Comparison of ENCODE assay signal across 17 cellular contexts in the genomic region with DNA sequence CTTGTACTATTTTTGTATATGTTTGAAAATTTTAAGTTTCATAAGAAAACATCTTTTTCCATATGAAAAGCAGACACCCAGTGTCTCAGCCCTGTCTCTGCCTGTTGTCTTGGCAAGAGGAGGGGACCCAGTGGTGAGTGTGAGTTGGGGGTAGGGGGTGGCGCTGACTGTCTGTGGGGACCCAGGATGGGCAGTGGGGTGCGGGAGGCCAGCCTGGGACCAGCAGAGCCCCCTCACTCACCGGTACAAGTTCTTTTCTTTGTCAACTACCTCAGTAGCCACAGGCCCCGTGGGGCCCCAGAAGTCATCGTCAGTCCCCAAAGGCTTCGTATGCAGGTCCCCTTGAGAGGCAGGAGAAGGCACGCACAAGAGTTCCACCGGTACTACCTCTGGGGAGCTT. TPM values are rescaled to one million over a fixed set of nuclear protein-coding genes. Genes with fewer than 3 reads are reported as not detected.
DNase-seq lines count a peak whose midpoint lies in the region; ATAC-seq lines count a peak whose summit lies in the region.
"Had no signal": no experiment of that assay in that cellular context is flagged by ENCODE, and none has a peak within 500 bp of the region (broad histone marks: within the 10 kb centered on the region; RNA-seq: fewer than 3 reads in every experiment).

No MANE protein-coding gene starts in this region.

- H3K4me1 Mint-ChIP-seq in activated naive CD4-positive, alpha-beta T cell treated with anti-CD3 and anti-CD28 coated beads, Interleukin-2, amount 50 U/mL, for 24 hours, result no peaks in the 10 kb centered on the region
- H3K4me1 Mint-ChIP-seq in activated T-helper 17 cell treated with anti-CD3 and anti-CD28 coated beads, Interleukin-2, amount 50 U/mL, for 72 hours, result peaks cover 4% of the 10 kb centered on the region
- H3K4me1 Mint-ChIP-seq: GM23338, H9 had no signal

- no peak overlapping the region for H3K18ac ChIP-seq in mesenchymal stem cell (ENCODE audit: low read depth in 1 of 2, low read length in 2 of 2)

- H3K4ac ChIP-seq in mesenchymal stem cell (ENCODE audit: low read depth in 1 of 2, low read length in 2 of 2), result no peak overlapping the region

- H3K36me3 Mint-ChIP-seq in activated naive CD4-positive, alpha-beta T cell treated with anti-CD3 and anti-CD28 coated beads, Interleukin-2, amount 50 U/mL, for 24 hours, result peaks cover 16% of the 10 kb centered on the region
- H3K36me3 Mint-ChIP-seq in activated T-helper 17 cell treated with anti-CD3 and anti-CD28 coated beads, Interleukin-2, amount 50 U/mL, for 72 hours (ENCODE audit: low read depth), result peaks cover 94% of the 10 kb centered on the region

- H4K8ac ChIP-seq in mesenchymal stem cell (ENCODE audit: low read length), result no peak overlapping the region

- H3K4me3 ChIP-seq in mesenchymal stem cell (ENCODE audit: insufficient read depth in 1 of 2, low read depth in 1 of 2, low read length in 2 of 2), result no peak overlapping the region
- H3K4me3 ChIP-seq: GM23338 had no signal

- no peak overlapping the region for H3K14ac ChIP-seq in mesenchymal stem cell (ENCODE audit: low read length in 2 of 2)

- H3K9me3 Mint-ChIP-seq in activated naive CD4-positive, alpha-beta T cell treated with anti-CD3 and anti-CD28 coated beads, Interleukin-2, amount 50 U/mL, for 24 hours, result no peaks in the 10 kb centered on the region
- H3K9me3 Mint-ChIP-seq in activated T-helper 17 cell treated with anti-CD3 and anti-CD28 coated beads, Interleukin-2, amount 50 U/mL, for 72 hours, result no peaks in the 10 kb centered on the region
- H3K9me3 Mint-ChIP-seq: CD4-positive, alpha-beta memory T cell; GM23338; H9; HFFc6 had no signal

- no peak overlapping the region for H2BK15ac ChIP-seq in mesenchymal stem cell (ENCODE audit: low read depth, poor library complexity, severe bottlenecking)

- H2BK120ac ChIP-seq in mesenchymal stem cell (ENCODE audit: low read depth, low read length), result no peak overlapping the region

- H3K27ac Mint-ChIP-seq in activated naive CD4-positive, alpha-beta T cell treated with anti-CD3 and anti-CD28 coated beads, Interleukin-2, amount 50 U/mL, for 24 hours, result peak overlapping the region; percentile 52
- peak overlapping the region; percentile 79 for H3K27ac Mint-ChIP-seq in activated T-helper 17 cell treated with anti-CD3 and anti-CD28 coated beads, Interleukin-2, amount 50 U/mL, for 72 hours
- H3K27ac Mint-ChIP-seq: GM23338, HFFc6 had no signal

- no peaks in the 10 kb centered on the region for H3K27me3 Mint-ChIP-seq in activated naive CD4-positive, alpha-beta T cell treated with anti-CD3 and anti-CD28 coated beads, Interleukin-2, amount 50 U/mL, for 24 hours
- no peaks in the 10 kb centered on the region for H3K27me3 Mint-ChIP-seq in activated T-helper 17 cell treated with anti-CD3 and anti-CD28 coated beads, Interleukin-2, amount 50 U/mL, for 72 hours
- H3K27me3 Mint-ChIP-seq: CD4-positive, alpha-beta memory T cell had no signal

- no peak overlapping the region for H2BK12ac ChIP-seq in mesenchymal stem cell (ENCODE audit: low read length in 2 of 2)

- H2BK5ac ChIP-seq in mesenchymal stem cell (ENCODE audit: low read depth, low read length, poor library complexity, severe bottlenecking), result no peak overlapping the region

- DNase-seq in activated naive CD4-positive, alpha-beta T cell treated with Interleukin-2 at 50 U/mL for 16 hours, result no peak
- DNase-seq in mesenchymal stem cell (no peak), sciatic nerve (ENCODE audit: low spot score) (peak; percentile 47)
- no peak for DNase-seq in activated CD8-positive, alpha-beta memory T cell treated with anti-CD3 and anti-CD28 coated beads for 24 hours
- DNase-seq: C1 segment of cervical spinal cord; Calu3; CD4-positive, alpha-beta memory T cell; COR-L47; DMS53; DMS79 treated with DMSO at 0.1 percent for 48 hours; GF-D8; H9; HFFc6 had no signal

- H3K9ac ChIP-seq in mesenchymal stem cell (ENCODE audit: low read length), result no peak overlapping the region

- H3K27me3 ChIP-seq in mesenchymal stem cell (ENCODE audit: control insufficient read depth in 1 of 2, insufficient read depth in 1 of 2, low read length in 2 of 2), result no peaks in the 10 kb centered on the region

- WGBS in mesenchymal stem cell, result 90% methylated on average over 7 of the region's 8 CpGs

- peaks cover 0 to 67% of the 10 kb centered on the region in 2 experiments for H3K36me3 ChIP-seq in mesenchymal stem cell (ENCODE audit: control insufficient read depth in 1 of 2, insufficient read depth in 2 of 2, low read depth in 1 of 2, low read length in 2 of 2)

- H3K27ac ChIP-seq in mesenchymal stem cell (ENCODE audit: low read length, poor library complexity, severe bottlenecking), result no peak overlapping the region

- H3K4me2 ChIP-seq in mesenchymal stem cell (ENCODE audit: low read length, poor library complexity, severe bottlenecking), result no peak overlapping the region
- H3K4me2 ChIP-seq: GM23338 had no signal

- no peaks in the 10 kb centered on the region for H3K79me1 ChIP-seq in mesenchymal stem cell (replicated peaks; ENCODE audit: low read length, poor library complexity, severe bottlenecking)

- H3K4me1 ChIP-seq in mesenchymal stem cell (ENCODE audit: control insufficient read depth, insufficient read depth, low read depth, low read length), result peaks cover 20% of the 10 kb centered on the region

- H2AFZ ChIP-seq in mesenchymal stem cell (ENCODE audit: low read depth, low read length), result no peak overlapping the region
- H2AFZ ChIP-seq: GM23338 had no signal

- intact Hi-C loops in sciatic nerve (cut with DNase I), result no loop called here

- H3K4me3 Mint-ChIP-seq in activated naive CD4-positive, alpha-beta T cell treated with anti-CD3 and anti-CD28 coated beads, Interleukin-2, amount 50 U/mL, for 24 hours, result no peak overlapping the region
- H3K4me3 Mint-ChIP-seq in activated T-helper 17 cell treated with anti-CD3 and anti-CD28 coated beads, Interleukin-2, amount 50 U/mL, for 72 hours, result no peak overlapping the region
- H3K4me3 Mint-ChIP-seq: CD4-positive, alpha-beta memory T cell; GM23338; H9; HFFc6 had no signal

- H3K9me3 ChIP-seq in mesenchymal stem cell (ENCODE audit: control insufficient read depth, low read length), result no peaks in the 10 kb centered on the region

- H3K23ac ChIP-seq in mesenchymal stem cell (ENCODE audit: low read length in 2 of 2), result no peak overlapping the region

- H2AK5ac ChIP-seq in mesenchymal stem cell (ENCODE audit: low read length, severe bottlenecking), result peak overlapping the region; percentile 96

- no peak overlapping the region for H4K91ac ChIP-seq in mesenchymal stem cell (ENCODE audit: low read length)

- no peak for ATAC-seq in activated T-helper 17 cell treated with anti-CD3 and anti-CD28 coated beads, Interleukin-2, amount 50 U/mL, for 72 hours (replicated peaks)
- ATAC-seq in sciatic nerve, result no peak
- ATAC-seq: GM23338, HCT116 had no signal

RNA-seq across cellular contexts. Expression of gene MIS12, which starts 46.2 kb away (rescaled TPM):
- 10 to 100 TPM; 24.1 to 33.9 TPM for total RNA-seq in activated T-helper 17 cell treated with anti-CD3 and anti-CD28 coated beads, Interleukin-2, amount 50 U/mL, for 72 hours
- polyA plus RNA-seq in mesenchymal stem cell (2013, experiment 1 of 2), result 10.6 TPM
- polyA plus RNA-seq in mesenchymal stem cell (2013, experiment 2 of 2), result 9.2 TPM
- 15.0 TPM for total RNA-seq in sciatic nerve

RNA-seq across cellular contexts. Expression of gene DERL2, which starts 46.6 kb away (rescaled TPM):
- 10 to 100 TPM; 58.3 to 69.6 TPM for total RNA-seq in activated T-helper 17 cell treated with anti-CD3 and anti-CD28 coated beads, Interleukin-2, amount 50 U/mL, for 72 hours
- polyA plus RNA-seq in mesenchymal stem cell (2013, experiment 1 of 2), result 46.0 TPM
- 45.1 TPM for polyA plus RNA-seq in mesenchymal stem cell (2013, experiment 2 of 2)
- 55.1 TPM for total RNA-seq in sciatic nerve

RNA-seq across cellular contexts. Expression of gene NLRP1, which starts 51.7 kb away (rescaled TPM):
- 100 to 1,000 TPM in 1 of 2 donors, 10 to 100 TPM in 1; 39.9 to 129 TPM for total RNA-seq in activated T-helper 17 cell treated with anti-CD3 and anti-CD28 coated beads, Interleukin-2, amount 50 U/mL, for 72 hours
- polyA plus RNA-seq in mesenchymal stem cell (2013, experiment 1 of 2), result 27.0 TPM
- polyA plus RNA-seq in mesenchymal stem cell (2013, experiment 2 of 2), result 25.3 TPM
- 51.4 TPM for total RNA-seq in sciatic nerve
